ENCODE assay signal across 19 cellular contexts in the genomic region with DNA sequence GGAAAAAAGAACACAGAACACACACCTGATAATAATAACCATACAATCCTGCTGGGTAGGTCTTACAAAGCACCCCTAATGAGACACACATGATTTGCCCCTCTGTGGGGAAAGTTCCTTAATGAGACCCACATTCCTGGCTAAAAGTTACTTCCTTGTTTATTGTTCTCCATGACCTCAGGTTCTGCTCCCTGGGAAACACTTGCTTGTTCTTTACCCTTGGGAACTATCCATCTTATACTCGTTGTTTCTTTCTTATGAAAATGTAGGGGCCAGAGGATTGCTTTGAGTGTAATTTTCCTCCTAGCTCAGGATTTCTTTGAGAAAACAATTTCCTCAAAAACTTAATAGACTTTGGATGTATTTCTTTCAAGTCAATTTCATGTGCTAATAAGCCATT. TPM values are rescaled to one million over a fixed set of nuclear protein-coding genes. Genes with fewer than 3 reads are reported as not detected.
"Had no signal": no experiment of that assay in that cellular context is flagged by ENCODE, and none has a peak within 500 bp of the region (broad histone marks: within the 10 kb centered on the region; RNA-seq: fewer than 3 reads in every experiment).

No MANE protein-coding gene starts in this region.

- H3K27me3 ChIP-seq: ascending aorta, heart right ventricle, sigmoid colon, tibial nerve had no signal

- H3K4me3 ChIP-seq: ascending aorta, heart right ventricle, lung, psoas muscle, sigmoid colon, tibial nerve had no signal

- H3K36me3 ChIP-seq: ascending aorta, heart right ventricle, sigmoid colon, tibial nerve, WERI-Rb-1 had no signal

- H3K36me3 Mint-ChIP-seq: immature natural killer cell; naive B cell; stimulated activated naive B cell treated with anti-CD40 and anti-IgM and Interleukin-4, amounts not matched to agents 10 μg/mL and 1 μg/mL and 100 μg/mL, for 72 hours; T-cell had no signal

- H3K4me1 Mint-ChIP-seq: activated naive CD8-positive, alpha-beta T cell treated with anti-CD3 and anti-CD28 coated beads, Interleukin-2, amount 50 U/mL, for 24 hours; immature natural killer cell; naive B cell; stimulated activated naive B cell treated with anti-CD40 and anti-IgM and Interleukin-4, amounts not matched to agents 10 μg/mL and 1 μg/mL and 100 μg/mL, for 72 hours; T-cell had no signal

- H3K27ac ChIP-seq: ascending aorta, heart right ventricle, psoas muscle, sigmoid colon, tibial nerve, WERI-Rb-1 had no signal

- H3K4me3 Mint-ChIP-seq: activated CD8-positive, alpha-beta T cell treated with anti-CD3 and anti-CD28 coated beads, Interleukin-2, amount 10 ng/mL, durations not matched to agents 7 days and 5 days; activated naive CD8-positive, alpha-beta T cell treated with anti-CD3 and anti-CD28 coated beads, Interleukin-2, amount 50 U/mL, for 24 hours; immature natural killer cell; naive B cell; stimulated activated naive B cell treated with anti-CD40 and anti-IgM and Interleukin-4, amounts not matched to agents 10 μg/mL and 1 μg/mL and 100 μg/mL, for 72 hours; T-cell had no signal

- H3K27me3 Mint-ChIP-seq: activated naive CD8-positive, alpha-beta T cell treated with anti-CD3 and anti-CD28 coated beads, Interleukin-2, amount 50 U/mL, for 24 hours; naive B cell; stimulated activated naive B cell treated with anti-CD40 and anti-IgM and Interleukin-4, amounts not matched to agents 10 μg/mL and 1 μg/mL and 100 μg/mL, for 72 hours; T-cell had no signal

- H3K9me3 ChIP-seq: ascending aorta, psoas muscle, sigmoid colon, tibial nerve had no signal

- DNase-seq: activated CD4-positive, alpha-beta T cell treated with anti-CD3 and anti-CD28 coated beads for 4 hours; activated CD8-positive, alpha-beta memory T cell treated with anti-CD3 and anti-CD28 coated beads, Interleukin-2, amount 50 U/mL, for 48 hours; activated CD8-positive, alpha-beta T cell treated with anti-CD3 and anti-CD28 coated beads, Interleukin-2, amount 10 ng/mL, durations not matched to agents 7 days and 5 days; activated naive CD4-positive, alpha-beta T cell; activated naive CD8-positive, alpha-beta T cell treated with anti-CD3 and anti-CD28 coated beads, Interleukin-2, amount 50 U/mL, for 24 hours; foreskin melanocyte; heart right ventricle; immature natural killer cell; left cardiac atrium; naive B cell; psoas muscle; sigmoid colon; stimulated activated CD4-positive, alpha-beta T cell treated with anti-CD3 and anti-CD28 coated beads, Interleukin-2, amount 100 ng/mL, for 24 hours; stimulated activated naive B cell treated with anti-CD40 and anti-IgM and Interleukin-4, amounts not matched to agents 10 μg/mL and 1 μg/mL and 100 μg/mL, for 72 hours; T-cell; WERI-Rb-1 had no signal

- H3K4me1 ChIP-seq: ascending aorta, heart right ventricle, psoas muscle, sigmoid colon, tibial nerve had no signal

- H3K27ac Mint-ChIP-seq: activated CD8-positive, alpha-beta T cell treated with anti-CD3 and anti-CD28 coated beads, Interleukin-2, amount 10 ng/mL, durations not matched to agents 7 days and 5 days; activated naive CD8-positive, alpha-beta T cell treated with anti-CD3 and anti-CD28 coated beads, Interleukin-2, amount 50 U/mL, for 24 hours; immature natural killer cell; naive B cell; stimulated activated naive B cell treated with anti-CD40 and anti-IgM and Interleukin-4, amounts not matched to agents 10 μg/mL and 1 μg/mL and 100 μg/mL, for 72 hours; T-cell had no signal

RNA-seq across cellular contexts. Expression of a gene that starts 52.1 kb away (rescaled TPM):
- total RNA-seq: activated CD8-positive, alpha-beta T cell treated with anti-CD3 and anti-CD28 coated beads, Interleukin-2, amount 10 ng/mL, durations not matched to agents 7 days and 5 days; T-cell had no signal
- polyA plus RNA-seq: immature natural killer cell had no signal
